ENCODE assay signal across 1 cellular context in genomic region chr1:47593001-47593568, GRCh38.
A peak's percentile ranks its signal among the peaks of the same experiment; 100 is the strongest.
TF ChIP-seq lines count a peak whose summit lies in the region.

No MANE protein-coding gene starts in this region.

TF ChIP-seq in GM23338, 12 proteins besides CTCF, POLR2A, EP300 and RAD21 (continued from another document):
- TF ChIP-seq ZNF462 (CRISPR knock-in tag; IDR thresholded peaks at IDR 0.05) (no peak), EZH2 (IDR thresholded peaks at IDR 0.05; ENCODE audit: low read depth, unreplicated experiment) (peak; percentile 71), POLR2AphosphoS5 (IDR thresholded peaks at IDR 0.05; ENCODE audit: low read depth) (no peak), NANOG (IDR thresholded peaks at IDR 0.05; ENCODE audit: borderline replicate concordance) (no peak), ZNF331 (CRISPR knock-in tag; IDR thresholded peaks at IDR 0.05; ENCODE audit: low read depth) (no peak)
